Comparison of ENCODE assay signal across 2 cellular contexts in the genomic region with DNA sequence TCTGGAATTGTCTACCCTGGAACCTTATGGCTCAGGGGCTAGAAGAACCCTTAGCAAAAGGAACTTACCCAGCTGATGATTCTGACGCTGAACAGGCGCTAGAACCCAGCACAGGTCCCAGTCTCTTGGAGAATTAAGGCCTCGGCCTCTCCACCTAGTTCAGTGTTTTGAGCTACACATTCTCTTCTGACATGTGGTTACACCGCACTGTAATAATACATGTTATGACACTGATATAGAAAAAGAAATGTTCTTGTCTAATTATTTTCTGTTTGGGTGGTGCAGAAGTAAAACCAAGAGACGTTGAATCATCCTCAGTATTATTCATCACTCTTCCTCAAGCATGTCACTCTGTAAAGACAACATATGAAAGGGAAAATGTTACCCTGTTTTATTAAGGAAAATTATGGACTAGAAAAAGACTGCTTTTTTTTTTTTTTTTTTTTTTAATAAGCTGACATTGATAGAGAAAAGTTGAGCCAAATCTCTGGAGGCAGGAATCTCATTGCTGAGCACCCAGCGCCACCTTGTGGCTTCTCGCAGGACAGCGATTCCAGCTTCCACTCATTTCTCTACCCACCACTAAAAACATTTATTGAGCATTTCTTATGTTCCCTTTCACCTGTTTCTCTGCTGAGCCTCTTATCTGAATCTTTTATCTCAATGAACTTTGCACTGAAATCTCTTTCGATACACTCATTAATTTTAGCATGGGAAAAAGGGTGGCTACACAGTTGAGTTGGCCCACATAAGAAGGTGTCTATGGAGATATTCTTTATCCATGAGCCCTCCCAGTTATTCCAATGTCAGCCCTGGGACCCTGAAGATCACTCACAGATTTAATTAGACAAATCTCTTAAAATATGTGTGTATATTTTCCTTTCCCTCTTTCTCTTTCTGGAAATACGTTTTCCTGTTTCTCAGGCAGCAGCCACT.
TF ChIP-seq lines count a peak whose summit lies in the region.

No MANE protein-coding gene starts in this region.

TF ChIP-seq in IMR-90, 13 proteins besides CTCF, POLR2A, EP300 and RAD21:
- TF ChIP-seq RFX5 (IDR thresholded peaks at IDR 0.05; ENCODE audit: low read depth, low read length) = no peak
- peak; percentile 94 for TF ChIP-seq SMC3 (IDR thresholded peaks at IDR 0.05; ENCODE audit: low read depth, low read length)

TF ChIP-seq in GM12878, 131 proteins besides CTCF, POLR2A, EP300 and RAD21:
- TF ChIP-seq MTA3 (IDR thresholded peaks at IDR 0.05; ENCODE audit: borderline replicate concordance, low read length) (no peak), GABPA (IDR thresholded peaks at IDR 0.05; ENCODE audit: low read depth) (no peak), RUNX3 (IDR thresholded peaks at IDR 0.05; ENCODE audit: low read length) (peak; percentile 23; the same call in 1 of the 2 replicates), MYC (IDR thresholded peaks at IDR 0.05; ENCODE audit: insufficient read depth, insufficient read length, insufficient replicate concordance, low read length, severe bottlenecking) (no peak), SMC3 (IDR thresholded peaks at IDR 0.05; ENCODE audit: borderline replicate concordance, low read length) (peak; percentile 92), BCL11A (IDR thresholded peaks at IDR 0.05; ENCODE audit: low read depth, low read length) (no peak), EZH2 (IDR thresholded peaks at IDR 0.05; ENCODE audit: borderline replicate concordance, control insufficient read depth, low read depth, low read length) (no peak), YY1 (IDR thresholded peaks at IDR 0.05; ENCODE audit: low read depth, low read length) (0 out of 2 replicates have a peak, but pooled peaks have one; percentile 30), ZNF384 (IDR thresholded peaks at IDR 0.05; ENCODE audit: borderline replicate concordance, low read depth, low read length) (peak; percentile 45)
